ENCODE assay signal across 8 cellular contexts in genomic region chr13:30132623-30133553, GRCh38.
DNase-seq lines count a peak whose midpoint lies in the region; ATAC-seq and TF ChIP-seq lines count a peak whose summit lies in the region.

No MANE protein-coding gene starts in this region.

- H3K36me3 Mint-ChIP-seq in CD8-positive, alpha-beta memory T cell = no peaks in the 10 kb centered on the region
- H3K36me3 Mint-ChIP-seq in activated CD8-positive, alpha-beta T cell treated with anti-CD3 and anti-CD28 coated beads for 36 hours (ENCODE audit: low read depth) = no peaks in the 10 kb centered on the region
- H3K36me3 Mint-ChIP-seq in memory B cell = no peaks in the 10 kb centered on the region

- intact Hi-C loops in activated CD8-positive, alpha-beta T cell treated with anti-CD3 and anti-CD28 coated beads for 36 hours (cut with micrococcal nuclease) = loop anchor here (2.0 to 10.0 kb wide), 3 partner anchors 30 to 442 kb away; partner anchors contain the start of gene HMGB1

- H3K4me3 Mint-ChIP-seq in CD8-positive, alpha-beta memory T cell = peak overlapping the region in 6 of 7 donors; percentile 29 to 76 (median 60)
- no peak overlapping the region for H3K4me3 Mint-ChIP-seq in activated CD8-positive, alpha-beta T cell treated with anti-CD3 and anti-CD28 coated beads for 36 hours
- H3K4me3 Mint-ChIP-seq in memory B cell = peak overlapping the region; percentile 37

- POLR2A ChIA-PET in CD8-positive, alpha-beta memory T cell (lab: Charles Lee) = interaction anchor here (0.6 to 2.0 kb wide), 7 partner anchors 15 to 333 kb away, joined by 3 to 24 read pairs (median 3); partner anchors contain the start of gene HMGB1
- POLR2A ChIA-PET in activated CD8-positive, alpha-beta T cell treated with anti-CD3 and anti-CD28 coated beads for 36 hours (lab: Charles Lee) = interaction anchor here (0.5 to 1.6 kb wide), 12 partner anchors 8 to 737 kb away, joined by 3 to 6 read pairs (median 4); partner anchors contain the start of gene HMGB1

- CTCF ChIA-PET in CD8-positive, alpha-beta memory T cell (lab: Charles Lee) = interaction anchor here (0.6 to 10.9 kb wide), 62 partner anchors 10 to 671 kb away, joined by 3 to 289 read pairs (median 4); partner anchors contain the start of genes HMGB1, KATNAL1, UBE2L5 and UBL3
- CTCF ChIA-PET in activated CD8-positive, alpha-beta T cell treated with anti-CD3 and anti-CD28 coated beads for 36 hours (lab: Charles Lee) = interaction anchor here (0.5 to 6.5 kb wide), 96 partner anchors 8 to 733 kb away, joined by 3 to 109 read pairs (median 5); partner anchors contain the start of genes KATNAL1, UBE2L5 and USPL1

- no peaks in the 10 kb centered on the region for H3K27me3 ChIP-seq in CD8-positive, alpha-beta memory T cell (ENCODE audit: insufficient read depth, low read length, poor library complexity, severe bottlenecking)

- no peaks in the 10 kb centered on the region for H3K9me3 ChIP-seq in CD8-positive, alpha-beta memory T cell (ENCODE audit: low read length)

- ATAC-seq in GM19452 (IDR thresholded peaks at IDR 0.05; ENCODE audit: unreplicated experiment) = peak; percentile 90
- ATAC-seq in activated CD8-positive, alpha-beta T cell treated with anti-CD3 and anti-CD28 coated beads for 36 hours = peak; percentile 100
- ATAC-seq in memory B cell (ENCODE audit: low read depth) = peak; percentile 100

- H3K36me3 ChIP-seq in CD8-positive, alpha-beta memory T cell (ENCODE audit: insufficient read depth, low read length) = no peaks in the 10 kb centered on the region

- no peak overlapping the region for H3K27ac ChIP-seq in CD8-positive, alpha-beta memory T cell (ENCODE audit: low read depth, low read length)

- H3K4me3 ChIP-seq in CD8-positive, alpha-beta memory T cell (ENCODE audit: low read length) = peak overlapping the region; percentile 11

- peaks cover 23 to 30% (median 30%) of the 10 kb centered on the region in 3 donors for H3K4me1 Mint-ChIP-seq in CD8-positive, alpha-beta memory T cell
- peaks cover 12% of the 10 kb centered on the region for H3K4me1 Mint-ChIP-seq in activated CD8-positive, alpha-beta T cell treated with anti-CD3 and anti-CD28 coated beads for 36 hours (ENCODE audit: low read depth)
- H3K4me1 Mint-ChIP-seq in memory B cell = peaks cover 11% of the 10 kb centered on the region

- peak overlapping the region in 6 of 8 donors; percentile 10 to 96 (median 68) for H3K27ac Mint-ChIP-seq in CD8-positive, alpha-beta memory T cell
- H3K27ac Mint-ChIP-seq in activated CD8-positive, alpha-beta T cell treated with anti-CD3 and anti-CD28 coated beads for 36 hours = peak overlapping the region; percentile 16
- no peak overlapping the region for H3K27ac Mint-ChIP-seq in memory B cell

- DNase-seq in CD8-positive, alpha-beta memory T cell = peak; percentile 87 to 97 (median 93)
- DNase-seq in HK-2 (ENCODE audit: unreplicated experiment) (peak; percentile 92), memory B cell (ENCODE audit: low spot score in 2 of 2) (peak; percentile 94 to 96)
- DNase-seq in NK-92 treated with Interleukin-12 subunit alpha and Interleukin-12 subunit beta, amount 100 ng/mL, for 24 hours (lab: John Stamatoyannopoulos, UW) = peak; percentile 88
- peak; percentile 99 for DNase-seq in activated CD8-positive, alpha-beta T cell treated with anti-CD3 and anti-CD28 coated beads for 36 hours
- DNase-seq in effector CD4-positive, alpha-beta T cell = peak; percentile 95
- peak; percentile 99 for DNase-seq in stimulated activated CD8-positive, alpha-beta memory T cell treated with anti-CD3 and anti-CD28 coated beads, Interleukin-15, amount 100 ng/mL, for 1 hour (ENCODE audit: low read depth)

- H3K4me1 ChIP-seq in CD8-positive, alpha-beta memory T cell (ENCODE audit: insufficient read depth, low read length) = peaks cover 15% of the 10 kb centered on the region

- peak; percentile 80 for TF ChIP-seq CTCF in activated CD8-positive, alpha-beta T cell treated with anti-CD3 and anti-CD28 coated beads for 36 hours (IDR thresholded peaks at IDR 0.05)

- no peaks in the 10 kb centered on the region for H3K9me3 Mint-ChIP-seq in CD8-positive, alpha-beta memory T cell
- H3K9me3 Mint-ChIP-seq in activated CD8-positive, alpha-beta T cell treated with anti-CD3 and anti-CD28 coated beads for 36 hours = no peaks in the 10 kb centered on the region
- H3K9me3 Mint-ChIP-seq in memory B cell = no peaks in the 10 kb centered on the region

- peaks cover 0 to 2% of the 10 kb centered on the region in 2 donors for H3K27me3 Mint-ChIP-seq in CD8-positive, alpha-beta memory T cell
- no peaks in the 10 kb centered on the region for H3K27me3 Mint-ChIP-seq in activated CD8-positive, alpha-beta T cell treated with anti-CD3 and anti-CD28 coated beads for 36 hours
- H3K27me3 Mint-ChIP-seq in memory B cell = peaks cover 3% of the 10 kb centered on the region
